8 cellular contexts compared by ENCODE assay signal in genomic region chr11:126607374-126607773, GRCh38.
DNase-seq lines count a peak whose midpoint lies in the region; ATAC-seq, FAIRE-seq and TF ChIP-seq lines count a peak whose summit lies in the region.

No MANE protein-coding gene starts in this region.

- DNase-seq in AG09319 (ENCODE audit: extremely low read depth, low read depth) (peak; percentile 31), GM12891 (ENCODE audit: insufficient read length, low spot score) (peak; percentile 23), LHCN-M2 (ENCODE audit: low read depth) (peak; percentile 34), SK-N-DZ (ENCODE audit: low spot score) (peak; percentile 21), fibroblast of the aortic adventitia (ENCODE audit: low read depth) (peak; percentile 61), omental fat pad (ENCODE audit: low spot score) (no peak), NCI-H446 treated with DMSO at 0.1 percent for 48 hours (lab: John Stamatoyannopoulos, UW) (no peak)

- TF ChIP-seq CTCF in AG09319 (IDR thresholded peaks at IDR 0.05; ENCODE audit: low read depth, low read length) (peak; percentile 87), fibroblast of the aortic adventitia (IDR thresholded peaks at IDR 0.05; ENCODE audit: insufficient read depth, low read length) (peak; percentile 82), omental fat pad (IDR thresholded peaks at IDR 0.05) (no peak)

- no peak for FAIRE-seq in GM12891 (lab: Jason Lieb, UNC)

- TF ChIP-seq POLR2A in GM12891 (IDR thresholded peaks at IDR 0.05; ENCODE audit: low read depth, low read length) = no peak

- no peak overlapping the region for H3K4me3 ChIP-seq in fibroblast of the aortic adventitia (ENCODE audit: low read depth, low read length)

- peak; percentile 56 for ATAC-seq in omental fat pad (ENCODE audit: low FRiP score)
- no peak for ATAC-seq in HG03108 (IDR thresholded peaks at IDR 0.05; ENCODE audit: unreplicated experiment)

TF ChIP-seq in GM12891, 5 proteins besides CTCF, POLR2A, EP300 and RAD21:
- TF ChIP-seq SPI1 (IDR thresholded peaks at IDR 0.05; ENCODE audit: low read depth, low read length) = no peak
- no peak for TF ChIP-seq PAX5 (IDR thresholded peaks at IDR 0.05; ENCODE audit: insufficient read depth, low read length, severe bottlenecking)
- TF ChIP-seq POLR2AphosphoS5 (IDR thresholded peaks at IDR 0.05; ENCODE audit: low read depth, low read length) = no peak
- no peak for TF ChIP-seq TAF1 (IDR thresholded peaks at IDR 0.05; ENCODE audit: low read depth, low read length)
- TF ChIP-seq POU2F2 (IDR thresholded peaks at IDR 0.05; ENCODE audit: low read depth, low read length) = no peak

Comparison
In these comparisons a context has a peak if more than half of its experiments do, and no peak if none do; other contexts are left out.
1. DNase-seq: peak in AG09319 (single experiment), GM12891 (single experiment), LHCN-M2 (single experiment), SK-N-DZ (single experiment) and fibroblast of the aortic adventitia (single experiment); none in omental fat pad (single experiment) and NCI-H446 treated with DMSO at 0.1 percent for 48 hours (single experiment).
2. CTCF ChIP-seq: peak in AG09319 (single experiment) and fibroblast of the aortic adventitia (single experiment); none in omental fat pad (0 of 3).